ENCODE assay signal across 34 cellular contexts in the genomic region with DNA sequence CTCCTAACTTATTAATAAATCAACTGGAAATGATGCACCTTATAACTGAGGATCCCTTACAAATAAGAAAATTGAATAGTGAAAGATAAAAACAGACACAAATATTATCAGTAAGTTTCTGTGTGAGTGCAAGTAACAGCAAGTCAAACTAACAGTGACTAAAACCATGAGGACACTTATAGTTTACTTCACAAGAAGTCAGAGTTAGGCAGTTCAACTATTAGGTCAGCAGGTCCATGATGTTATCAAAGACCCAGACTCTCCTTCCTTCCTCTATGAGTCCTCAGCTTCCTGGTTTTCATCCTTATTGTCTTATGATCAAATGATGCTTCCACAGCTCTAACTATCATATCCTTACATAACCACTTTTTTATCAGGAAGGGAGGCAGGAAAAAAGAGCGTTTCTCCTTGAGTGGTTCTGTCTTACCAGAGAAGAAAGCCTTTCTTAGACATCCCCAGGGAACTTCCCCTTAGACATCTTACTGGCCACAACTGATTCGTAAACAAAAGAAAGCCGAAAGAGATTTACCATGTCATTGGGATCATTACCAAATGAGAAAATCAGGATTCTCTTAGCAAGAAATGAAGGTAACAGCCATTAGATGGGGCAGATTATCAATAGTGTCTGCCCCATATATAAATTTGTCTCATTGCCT.
"Had no signal": no experiment of that assay in that cellular context is flagged by ENCODE, and none has a peak within 500 bp of the region (broad histone marks: within the 10 kb centered on the region; RNA-seq: fewer than 3 reads in every experiment).

No MANE protein-coding gene starts in this region.

- H3K9me3 ChIP-seq: MG63 had no signal

- H3K36me3 ChIP-seq: MG63 had no signal

- H3K4me3 ChIP-seq: MG63 had no signal

- H3K27me3 ChIP-seq: MG63 had no signal

- DNase-seq: Karpas-422, Kasumi-1, MG63, MV-4-11, NCI-H1048, NCI-H1092, NCI-H1092 treated with DMSO at 0.1 percent for 48 hours, NCI-H1105, NCI-H1105 treated with DMSO at 0.1 percent for 48 hours, NCI-H1417, NCI-H1417 treated with DMSO at 0.1 percent for 48 hours, NCI-H1436, NCI-H1436 treated with DMSO at 0.1 percent for 48 hours, NCI-H146, NCI-H1694, NCI-H1694 treated with DMSO at 0.1 percent for 48 hours, NCI-H187, NCI-H187 treated with DMSO at 0.1 percent for 48 hours, NCI-H1930, NCI-H2029, NCI-H2029 treated with DMSO at 0.1 percent for 48 hours, NCI-H2081, NCI-H2081 treated with DMSO at 0.1 percent for 48 hours, NCI-H2107, NCI-H2171, NCI-H2227 treated with DMSO at 0.1 percent for 48 hours, NCI-H226, NCI-H345, NCI-H446, NCI-H446 treated with DMSO at 0.1 percent for 48 hours, NCI-H510A, NCI-H510A treated with DMSO at 0.1 percent for 48 hours, NCI-H524, NCI-H524 treated with DMSO at 0.1 percent for 48 hours had no signal
